9 cellular contexts compared by ENCODE assay signal in genomic region chr1:244599937-244600350, GRCh38. TPM values are rescaled to one million over a fixed set of nuclear protein-coding genes. Genes with fewer than 3 reads are reported as not detected.
DNase-seq lines count a peak whose midpoint lies in the region; ATAC-seq lines count a peak whose summit lies in the region.
"Had no signal": no experiment of that assay in that cellular context is flagged by ENCODE, and none has a peak within 500 bp of the region (broad histone marks: within the 10 kb centered on the region; RNA-seq: fewer than 3 reads in every experiment).

No MANE protein-coding gene starts in this region.

- no peaks in the 10 kb centered on the region for H3K9me3 Mint-ChIP-seq in stimulated activated naive CD8-positive, alpha-beta T cell treated with anti-CD3 and anti-CD28 coated beads, Interleukin-15, Interleukin-2, amounts not matched to agents 100 ng/mL and 50 ng/mL, for 24 hours
- H3K9me3 Mint-ChIP-seq: naive thymus-derived CD8-positive, alpha-beta T cell had no signal

- H3K27me3 Mint-ChIP-seq in stimulated activated naive CD8-positive, alpha-beta T cell treated with anti-CD3 and anti-CD28 coated beads, Interleukin-15, Interleukin-2, amounts not matched to agents 100 ng/mL and 50 ng/mL, for 24 hours: no peaks in the 10 kb centered on the region

- peaks cover 16% of the 10 kb centered on the region for H3K4me1 Mint-ChIP-seq in stimulated activated naive CD8-positive, alpha-beta T cell treated with anti-CD3 and anti-CD28 coated beads, Interleukin-15, Interleukin-2, amounts not matched to agents 100 ng/mL and 50 ng/mL, for 24 hours (ENCODE audit: low read depth)

- DNase-seq in Daoy (ENCODE audit: low read depth) (peak; percentile 89), LoVo (ENCODE audit: low spot score) (peak; percentile 80), iris pigment epithelial cell (ENCODE audit: low read depth) (peak; percentile 98), C1 segment of cervical spinal cord (lab: John Stamatoyannopoulos, UW) (no peak), anterior cingulate cortex (lab: John Stamatoyannopoulos, UW) (no peak)
- peak; percentile 42 to 46 for DNase-seq in activated T-cell treated with anti-CD3 and anti-CD28 coated beads, Interleukin-2, amount 50 U/mL, for 48 hours
- DNase-seq: naive thymus-derived CD8-positive, alpha-beta T cell had no signal

- ATAC-seq in GM21529 (IDR thresholded peaks at IDR 0.05; ENCODE audit: unreplicated experiment): peak; percentile 98

- H3K36me3 Mint-ChIP-seq in stimulated activated naive CD8-positive, alpha-beta T cell treated with anti-CD3 and anti-CD28 coated beads, Interleukin-15, Interleukin-2, amounts not matched to agents 100 ng/mL and 50 ng/mL, for 24 hours (ENCODE audit: low read depth): no peaks in the 10 kb centered on the region

- peak overlapping the region; percentile 32 for H3K27ac Mint-ChIP-seq in stimulated activated naive CD8-positive, alpha-beta T cell treated with anti-CD3 and anti-CD28 coated beads, Interleukin-15, Interleukin-2, amounts not matched to agents 100 ng/mL and 50 ng/mL, for 24 hours

- H3K4me3 Mint-ChIP-seq in stimulated activated naive CD8-positive, alpha-beta T cell treated with anti-CD3 and anti-CD28 coated beads, Interleukin-15, Interleukin-2, amounts not matched to agents 100 ng/mL and 50 ng/mL, for 24 hours: peak overlapping the region; percentile 50

RNA-seq across cellular contexts. Expression of gene DESI2, which starts 53.0 kb away (rescaled TPM):
- total RNA-seq in Daoy (2014; rRNA removed; shearing (Covaris generic)): 56.2 and 61.4 TPM in 2 replicates

Comparison
In these comparisons a context has a peak if more than half of its experiments do, and no peak if none do; other contexts are left out.
1. DNase-seq: peak in Daoy (single experiment), LoVo (single experiment), activated T-cell treated with anti-CD3 and anti-CD28 coated beads, Interleukin-2, amount 50 U/mL, for 48 hours (2 of 2) and iris pigment epithelial cell (single experiment); none in C1 segment of cervical spinal cord (0 of 14) and anterior cingulate cortex (0 of 58).